ENCODE assay signal across 8 cellular contexts in genomic region chr11:65555693-65556231, GRCh38. TPM values are rescaled to one million over a fixed set of nuclear protein-coding genes. Genes with fewer than 3 reads are reported as not detected.
DNase-seq lines count a peak whose midpoint lies in the region; ATAC-seq and TF ChIP-seq lines count a peak whose summit lies in the region.

No MANE protein-coding gene starts in this region.

- TF ChIP-seq POLR2A in heart left ventricle (IDR thresholded peaks at IDR 0.05) = peak in 1 of 2 donors; percentile 15

- DNase-seq in activated CD4-positive, alpha-beta T cell treated with anti-CD3 and anti-CD28 coated beads for 48 hours = peak; percentile 49
- DNase-seq in activated CD4-positive, alpha-beta T cell treated with anti-CD3 and anti-CD28 coated beads for 1 hour = no peak
- DNase-seq in activated T-cell treated with anti-CD3 and anti-CD28 coated beads, Interleukin-2, amount 50 U/mL, for 48 hours = peak; percentile 61 to 63
- DNase-seq in heart left ventricle (peak; percentile 55 to 85 (median 74)), thoracic aorta (ENCODE audit: low spot score) (peak; percentile 47), NCI-H345 (lab: John Stamatoyannopoulos, UW) (no peak), COLO668 (lab: John Stamatoyannopoulos, UW; ENCODE audit: unreplicated experiment) (no peak)

- H3K4me1 ChIP-seq in heart left ventricle (peaks cover 6 to 79% (median 59%) of the 10 kb centered on the region in 12 donors), thoracic aorta (ENCODE audit: control insufficient read depth in 1 of 2, low read depth in 2 of 2) (peaks cover 40 to 57% of the 10 kb centered on the region in 2 donors)

- intact Hi-C loops in heart left ventricle (cut with DNase I) = loop anchor here in 1 of 10 donors (2.0 kb wide), 1 partner anchor 15 kb away; no protein-coding TSS in a partner anchor

- no peaks in the 10 kb centered on the region for H3K27me3 ChIP-seq in heart left ventricle
- no peaks in the 10 kb centered on the region for H3K27me3 ChIP-seq in thoracic aorta (replicated peaks; ENCODE audit: insufficient read depth)

- WGBS in heart left ventricle, 4 donors = 10 to 40% (median 23%) methylated on average over 5 to 6 of the region's 6 CpGs

- H3K36me3 ChIP-seq in heart left ventricle (peaks cover 0 to 31% (median 19%) of the 10 kb centered on the region in 9 donors), thoracic aorta (peaks cover 11% of the 10 kb centered on the region)

- no peaks in the 10 kb centered on the region for H3K9me3 ChIP-seq in heart left ventricle
- H3K9me3 ChIP-seq in thoracic aorta = no peaks in the 10 kb centered on the region

- TF ChIP-seq CTCF in heart left ventricle (IDR thresholded peaks at IDR 0.05) = no peak
- no peak for TF ChIP-seq CTCF in thoracic aorta (IDR thresholded peaks at IDR 0.05)

- ATAC-seq in heart left ventricle = peak in 3 of 4 donors; percentile 24 to 51 (median 42)
- no peak for ATAC-seq in thoracic aorta (ENCODE audit: insufficient number of reproducible peaks, low FRiP score, low read depth)
- no peak for ATAC-seq in GM18873 (IDR thresholded peaks at IDR 0.05; ENCODE audit: low FRiP score, unreplicated experiment)

- H3K27ac ChIP-seq in heart left ventricle (peak overlapping the region in 11 of 12 donors; percentile 57 to 99 (median 94)), thoracic aorta (peak overlapping the region; percentile 96 to 99)

- H3K4me3 ChIP-seq in heart left ventricle (peak overlapping the region in 3 of 12 donors; percentile 19 to 85 (median 79)), thoracic aorta (peak overlapping the region; percentile 80)

RNA-seq across cellular contexts. Expression of gene LTBP3, which starts 2.4 kb away (rescaled TPM):
- total RNA-seq in heart left ventricle (100 to 1,000 TPM in 1 of 9 donors, 10 to 100 TPM in 8; 51.4 to 125 (median 88.9) TPM), thoracic aorta (100 to 1,000 TPM; 492 to 512 TPM)
- 10 to 100 TPM; 26.3 to 36.3 TPM for polyA plus RNA-seq in heart left ventricle

RNA-seq across cellular contexts. Expression of gene ZNRD2, which starts 14.5 kb away (rescaled TPM):
- total RNA-seq in heart left ventricle (10 to 100 TPM; 23.2 to 63.6 (median 33.9) TPM), thoracic aorta (10 to 100 TPM; 38.4 to 51.7 TPM)
- polyA plus RNA-seq in heart left ventricle = 100 to 1,000 TPM in 1 of 2 donors, 10 to 100 TPM in 1; 49.7 to 101 TPM

RNA-seq across cellular contexts. Expression of gene FAM89B, which starts 16.6 kb away (rescaled TPM):
- total RNA-seq in heart left ventricle (10 to 100 TPM; 25.8 to 87.9 (median 38.4) TPM), thoracic aorta (100 to 1,000 TPM in 1 of 2 donors, 10 to 100 TPM in 1; 53.3 to 127 TPM)
- 10 to 100 TPM; 46.6 to 50.0 TPM for polyA plus RNA-seq in heart left ventricle

RNA-seq across cellular contexts. Expression of gene EHBP1L1, which starts 20.1 kb away (rescaled TPM):
- 100 to 1,000 TPM in 3 of 9 donors, 10 to 100 TPM in 6; 37.4 to 144 (median 80.9) TPM for total RNA-seq in heart left ventricle
- 10 to 100 TPM; 52.3 to 71.4 TPM for polyA plus RNA-seq in heart left ventricle
- total RNA-seq in thoracic aorta = 100 to 1,000 TPM; 286 to 395 TPM

RNA-seq across cellular contexts. Expression of gene SCYL1, which starts 30.9 kb away (rescaled TPM):
- total RNA-seq in heart left ventricle (100 to 1,000 TPM in 1 of 9 donors, 10 to 100 TPM in 8; 51.6 to 135 (median 62.2) TPM), thoracic aorta (100 to 1,000 TPM in 1 of 2 donors, 10 to 100 TPM in 1; 96.8 to 106 TPM)
- polyA plus RNA-seq in heart left ventricle = 10 to 100 TPM; 86.6 to 90.2 TPM

Comparison
In these comparisons a context has a peak if more than half of its experiments do, and no peak if none do; other contexts are left out.
1. DNase-seq: peak in activated CD4-positive, alpha-beta T cell treated with anti-CD3 and anti-CD28 coated beads for 48 hours (single experiment), activated T-cell treated with anti-CD3 and anti-CD28 coated beads, Interleukin-2, amount 50 U/mL, for 48 hours (2 of 2), heart left ventricle (5 of 5) and thoracic aorta (single experiment); none in activated CD4-positive, alpha-beta T cell treated with anti-CD3 and anti-CD28 coated beads for 1 hour (single experiment), NCI-H345 (single experiment) and COLO668 (single experiment).
2. ATAC-seq: peak in heart left ventricle (3 of 4); none in thoracic aorta (single experiment) and GM18873 (single experiment).